18 cellular contexts compared by ENCODE assay signal in genomic region chr4:127203561-127204260, GRCh38.
A peak's percentile ranks its signal among the peaks of the same experiment; 100 is the strongest.
DNase-seq lines count a peak whose midpoint lies in the region; TF ChIP-seq lines count a peak whose summit lies in the region.
"Had no signal": no experiment of that assay in that cellular context is flagged by ENCODE, and none has a peak within 500 bp of the region (broad histone marks: within the 10 kb centered on the region; RNA-seq: fewer than 3 reads in every experiment).

No MANE protein-coding gene starts in this region.

- CTCF ChIA-PET in AG04450 (lab: Charles Lee): no interaction called here

- in situ Hi-C loops in brain microvascular endothelial cell (cut with HindIII; ENCODE audit: low pct_ligation_motif_present, low sequenced_read_pairs): no loop called here

- no peaks in the 10 kb centered on the region for H3K9me3 ChIP-seq in AG04450 (ENCODE audit: control insufficient read depth, insufficient read depth, low read length)

- H3K36me3 ChIP-seq in brain microvascular endothelial cell (replicated peaks): no peaks in the 10 kb centered on the region
- H3K36me3 ChIP-seq: left ventricle myocardium inferior had no signal

- H3K27me3 ChIP-seq in AG04450 (ENCODE audit: control insufficient read depth, insufficient read depth, low read length) (no peaks in the 10 kb centered on the region), brain microvascular endothelial cell (replicated peaks) (no peaks in the 10 kb centered on the region)

- POLR2A ChIA-PET in AG04450 (lab: Yijun Ruan, JAX): no interaction called here

- TF ChIP-seq CTCF in AG04450 (IDR thresholded peaks at IDR 0.05; ENCODE audit: low read depth, low read length) (no peak), brain microvascular endothelial cell (IDR thresholded peaks at IDR 0.05; ENCODE audit: low read depth, low read length, missing control alignments) (no peak)

- H3K4me3 ChIP-seq in AG04450 (ENCODE audit: low read depth, low read length) (no peak overlapping the region), brain microvascular endothelial cell (ENCODE audit: low read depth, low read length) (no peak overlapping the region)
- H3K4me3 ChIP-seq: left ventricle myocardium inferior had no signal

- DNase-seq in AG04450 (ENCODE audit: low read depth, low spot score): peak; percentile 29
- DNase-seq in HS-5 (ENCODE audit: low read depth): peak; percentile 24
- peak; percentile 64 for DNase-seq in brain microvascular endothelial cell
- peak; percentile 60 for DNase-seq in iris pigment epithelial cell (ENCODE audit: low read depth)
- no peak for DNase-seq in activated CD8-positive, alpha-beta memory T cell treated with anti-CD3 and anti-CD28 coated beads for 24 hours
- DNase-seq in NK-92 (lab: John Stamatoyannopoulos, UW; ENCODE audit: unreplicated experiment): no peak
- DNase-seq in iPS-NIHi7 (ENCODE audit: extremely low spot score): no peak
- no peak for DNase-seq in activated CD4-positive, CD25-positive, alpha-beta regulatory T cell (lab: John Stamatoyannopoulos, UW)
- DNase-seq: ACHN; activated CD4-positive, alpha-beta T cell treated with anti-CD3 and anti-CD28 coated beads for 36 hours; erythroblast; left ventricle myocardium inferior; MV-4-11; naive B cell; NCI-H2081 treated with DMSO at 0.1 percent for 48 hours; NCI-H774; stimulated activated CD4-positive, alpha-beta T cell treated with anti-CD3 and anti-CD28 coated beads, Interleukin-2, amount 100 ng/mL, for 24 hours; T-helper 17 cell had no signal

- H3K27ac ChIP-seq in AG04450 (ENCODE audit: low read depth, low read length) (no peak overlapping the region), brain microvascular endothelial cell (no peak overlapping the region)
- H3K27ac ChIP-seq: left ventricle myocardium inferior had no signal

Comparison
In these comparisons a context has a peak if more than half of its experiments do, and no peak if none do; other contexts are left out.
1. DNase-seq: peak in AG04450 (single experiment), HS-5 (single experiment), brain microvascular endothelial cell (single experiment) and iris pigment epithelial cell (single experiment); none in activated CD8-positive, alpha-beta memory T cell treated with anti-CD3 and anti-CD28 coated beads for 24 hours (single experiment), NK-92 (single experiment), iPS-NIHi7 (single experiment) and activated CD4-positive, CD25-positive, alpha-beta regulatory T cell (0 of 4).